Comparison of ENCODE assay signal across 8 cellular contexts in the genomic region with DNA sequence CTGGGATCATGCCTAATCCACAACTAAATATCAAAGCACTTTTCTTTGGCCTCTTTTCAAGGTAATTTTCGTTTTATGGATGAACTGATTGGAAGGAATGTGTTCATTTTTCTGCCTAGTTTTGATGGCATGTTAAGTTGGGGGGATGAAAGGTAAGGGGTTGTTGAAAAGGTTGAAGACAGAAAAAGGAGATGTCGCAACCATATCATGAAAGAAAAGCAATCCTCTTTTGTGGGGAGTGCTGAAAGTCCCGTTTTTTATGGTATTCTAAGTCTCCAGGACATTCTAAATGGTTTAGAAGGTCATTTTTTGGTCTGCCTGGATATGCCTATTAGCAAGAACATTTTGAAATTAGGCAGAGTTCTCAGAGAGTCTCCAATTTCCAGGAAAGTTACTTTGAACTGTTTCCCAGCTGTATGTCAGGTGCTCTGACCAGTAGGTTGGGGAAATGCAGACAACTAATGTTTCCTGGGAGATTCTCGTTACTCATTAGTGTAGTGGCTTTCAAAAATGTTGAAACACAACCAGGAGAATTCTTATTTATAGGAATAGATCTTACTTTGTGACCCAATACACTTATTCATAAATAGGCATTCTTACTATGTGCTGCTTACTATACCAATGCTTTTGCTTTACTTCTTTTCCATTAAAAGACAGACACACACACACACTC. TPM values are rescaled to one million over a fixed set of nuclear protein-coding genes. Genes with fewer than 3 reads are reported as not detected.
DNase-seq lines count a peak whose midpoint lies in the region; ATAC-seq, FAIRE-seq and TF ChIP-seq lines count a peak whose summit lies in the region.
"Not testable (repeated sequence)": the region's sequence is repeated elsewhere in the genome, so short reads cannot be mapped to it uniquely, and the experiment has no call there.

No MANE protein-coding gene starts in this region.

- not testable (repeated sequence) for H3K9me3 Mint-ChIP-seq in endodermal cell

- not testable (repeated sequence) for H2AFZ ChIP-seq in GM23248; K562 (ENCODE audit: low read depth, low read length); hepatocyte

- not testable (repeated sequence) for H3K4me1 Mint-ChIP-seq in endodermal cell

- BruUV-seq in Panc1 (replicated peaks; lab: Mats Ljungman, UMichigan), result TSS peak; percentile 1
- not testable (repeated sequence) for BruUV-seq in K562 (replicated peaks; lab: Mats Ljungman, UMichigan)

- H3K4me3 Mint-ChIP-seq in endodermal cell, result not testable (repeated sequence)

- H3K9me1 ChIP-seq in K562 (ENCODE audit: control insufficient read depth, insufficient read depth, low read length), result not testable (repeated sequence)

- ATAC-seq in Panc1, K562: not testable (repeated sequence)
- peak in 2 of 4 donors; percentile 16 to 17 for ATAC-seq in right lobe of liver

- H3K36me3 Mint-ChIP-seq in endodermal cell (ENCODE audit: low read depth), result peaks cover 39% of the 10 kb centered on the region

- DNase-seq in GM23248 (peak; percentile 28), adipocyte (ENCODE audit: low read depth) (peak; percentile 27), renal cortical epithelial cell (ENCODE audit: low read depth) (peak; percentile 70)
- not testable (repeated sequence) for DNase-seq in Panc1 (ENCODE audit: low read depth, low spot score); K562 (ENCODE audit: extremely low read depth in 1 of 4, low spot score in 3 of 4); endodermal cell; hepatocyte (ENCODE audit: low spot score); right lobe of liver

- H3K4me2 ChIP-seq in GM23248 (ENCODE audit: unreplicated experiment); K562 (ENCODE audit: insufficient read depth, low read length); hepatocyte: not testable (repeated sequence)

- intact Hi-C loops in Panc1 (cut with micrococcal nuclease; ENCODE audit: unreplicated experiment); K562 (cut with micrococcal nuclease); right lobe of liver (cut with DNase I): not testable (repeated sequence)

- FAIRE-seq in K562 (lab: Jason Lieb, UNC), result not testable (repeated sequence)

- H4K20me1 ChIP-seq in GM23248 (ENCODE audit: insufficient read depth); K562 (replicated peaks; ENCODE audit: control insufficient read depth, insufficient read depth, low read length); hepatocyte (ENCODE audit: insufficient read depth, poor library complexity, severe bottlenecking): not testable (repeated sequence)

- not testable (repeated sequence) for H3K9me3 ChIP-seq in GM23248 (ENCODE audit: low read depth); Panc1 (ENCODE audit: control insufficient read depth, insufficient read depth, low read depth, low read length); adipocyte (ENCODE audit: control insufficient read depth, low read length); K562 (replicated peaks; ENCODE audit: control insufficient read depth, insufficient read depth, low read depth, low read length); endodermal cell (ENCODE audit: control insufficient read depth, low read length); hepatocyte (ENCODE audit: low read depth); right lobe of liver

- H3K4me3 ChIP-seq in GM23248; Panc1 (ENCODE audit: low read depth in 2 of 2, low read length in 2 of 2); adipocyte (ENCODE audit: low read length); K562; endodermal cell (ENCODE audit: low read length); hepatocyte; right lobe of liver: not testable (repeated sequence)

- in situ Hi-C loops in GM23248 (cut with MboI); Panc1 (cut with HindIII; ENCODE audit: low pct_unique_long_range_greater_than_20kb, low sequenced_read_pairs); K562 (cut with MboI): not testable (repeated sequence)

- not testable (repeated sequence) for H3K9me2 ChIP-seq in GM23248 (ENCODE audit: insufficient read depth); hepatocyte (replicated peaks; ENCODE audit: insufficient read depth)

- not testable (repeated sequence) for H3F3A ChIP-seq in GM23248 (ENCODE audit: insufficient read depth)

- H3K27me3 Mint-ChIP-seq in endodermal cell (ENCODE audit: insufficient read depth), result not testable (repeated sequence)

- not testable (repeated sequence) for H3K79me2 ChIP-seq in GM23248 (ENCODE audit: insufficient read depth); K562 (ENCODE audit: control insufficient read depth, insufficient read depth, low read length)
- H3K79me2 ChIP-seq in hepatocyte, result peaks cover 12% of the 10 kb centered on the region

- WGBS in GM23248 (ENCODE audit: low coverage in 1 of 2, low lambda C conversion rate in 2 of 2, missing lambda C conversion rate in 2 of 2), 2 experiments, result 60% methylated on average over 4 of the region's 4 CpGs
- 31% methylated on average over 4 of the region's 4 CpGs for WGBS in K562 (ENCODE audit: insufficient coverage, low coverage, missing lambda C conversion rate)
- 70% methylated on average over 4 of the region's 4 CpGs; no CpG with 5 or more reads in 1 of the 2 experiments for WGBS in endodermal cell (ENCODE audit: insufficient coverage in 1 of 2, insufficient read length in 1 of 2), 2 experiments
- WGBS in hepatocyte (ENCODE audit: low lambda C conversion rate, missing lambda C conversion rate), result 38% methylated on average over 4 of the region's 4 CpGs
- WGBS in right lobe of liver (ENCODE audit: insufficient coverage, low coverage, low lambda C conversion rate, missing lambda C conversion rate), result 46% methylated on average over 4 of the region's 4 CpGs

- not testable (repeated sequence) for H3K36me3 ChIP-seq in GM23248 (ENCODE audit: low read depth); Panc1 (ENCODE audit: control insufficient read depth, insufficient read depth, low read length); endodermal cell (ENCODE audit: control insufficient read depth, insufficient read depth, low read length); hepatocyte (replicated peaks; ENCODE audit: insufficient read depth, low read depth)
- peaks cover 24% of the 10 kb centered on the region for H3K36me3 ChIP-seq in adipocyte (ENCODE audit: control insufficient read depth, insufficient read depth, low read length, severe bottlenecking)
- peaks cover 33% of the 10 kb centered on the region for H3K36me3 ChIP-seq in K562 (ENCODE audit: control insufficient read depth, insufficient read depth, low read length)
- H3K36me3 ChIP-seq in right lobe of liver, result peaks cover 0 to 38% (median 4%) of the 10 kb centered on the region in 4 donors

- H3K4me1 ChIP-seq in GM23248 (ENCODE audit: insufficient read depth); Panc1 (ENCODE audit: control insufficient read depth, insufficient read depth, low read length); adipocyte (ENCODE audit: control insufficient read depth, insufficient read depth, low read length); K562 (replicated peaks in 1 of 2; ENCODE audit: control insufficient read depth in 2 of 2, insufficient read depth in 2 of 2, low read length in 2 of 2); endodermal cell (ENCODE audit: control insufficient read depth, insufficient read depth, low read length); hepatocyte (ENCODE audit: insufficient read depth); right lobe of liver: not testable (repeated sequence)

- H3K27ac ChIP-seq in GM23248; Panc1 (ENCODE audit: low read length); K562 (ENCODE audit: extremely low read depth, low read depth, low read length); endodermal cell (ENCODE audit: low read depth, low read length): not testable (repeated sequence)
- H3K27ac ChIP-seq in hepatocyte, result peak overlapping the region; percentile 48
- H3K27ac ChIP-seq in right lobe of liver, result peak overlapping the region in 2 of 3 donors; percentile 26 to 37

- CTCF ChIA-PET in Panc1 (lab: Charles Lee); K562 (lab: Yijun Ruan, JAX; ENCODE audit: low intra/inter-chr PET ratio): not testable (repeated sequence)

- H3K27ac Mint-ChIP-seq in endodermal cell, result peak overlapping the region; percentile 3

- POLR2A ChIA-PET in Panc1 (lab: Charles Lee); K562 (lab: Yijun Ruan, JAX): not testable (repeated sequence)

- H3K9ac ChIP-seq in GM23248; adipocyte (ENCODE audit: low read length); K562 (ENCODE audit: insufficient read depth in 1 of 2, low read depth in 2 of 2, low read length in 2 of 2); endodermal cell (ENCODE audit: extremely low read depth, low read length, poor library complexity, severe bottlenecking): not testable (repeated sequence)

- not testable (repeated sequence) for TF ChIP-seq EP300 in K562 (IDR thresholded peaks at IDR 0.05; ENCODE audit: low read length)

- not testable (repeated sequence) for H3K27me3 ChIP-seq in GM23248 (replicated peaks; ENCODE audit: insufficient read depth); Panc1 (ENCODE audit: control insufficient read depth, insufficient read depth, low read length); adipocyte (replicated peaks; ENCODE audit: control insufficient read depth, insufficient read depth, low read length); K562 (ENCODE audit: control insufficient read depth in 2 of 2, insufficient read depth in 2 of 2, low read length in 2 of 2); endodermal cell (ENCODE audit: control insufficient read depth, insufficient read depth, low read length, poor library complexity, severe bottlenecking); hepatocyte; right lobe of liver

- TF ChIP-seq POLR2A in K562 (conservative IDR thresholded peaks at IDR 0.05); right lobe of liver (IDR thresholded peaks at IDR 0.05): not testable (repeated sequence)

- TF ChIP-seq CTCF in Panc1 (IDR thresholded peaks at IDR 0.05); K562 (IDR thresholded peaks at IDR 0.05 in 2 of 3, conservative IDR thresholded peaks at IDR 0.05 in 1 of 3; ENCODE audit: insufficient read depth in 2 of 3, low read depth in 1 of 3, low read length in 3 of 3); endodermal cell (conservative IDR thresholded peaks at IDR 0.05); hepatocyte (IDR thresholded peaks at IDR 0.05; ENCODE audit: poor library complexity); right lobe of liver (IDR thresholded peaks at IDR 0.05): not testable (repeated sequence)

- TF ChIP-seq RAD21 in K562 (CRISPR knock-in tag; conservative IDR thresholded peaks at IDR 0.05 in 1 of 2, IDR thresholded peaks at IDR 0.05 in 1 of 2), result not testable (repeated sequence)

RNA-seq across cellular contexts. Expression of gene HSD17B7, which starts 6.3 kb away (rescaled TPM):
- total RNA-seq in GM23248 (2014; rRNA removed; shearing (Covaris generic)), result 5.5 and 7.7 TPM in 2 replicates
- polyA plus RNA-seq in GM23248 (2016; fragmentation: Nextera tagmentation; extraction: Ambion mirVana) (4.0 and 4.6 TPM in 2 replicates), K562 (2011; rRNA removed) (48.7 and 64.4 TPM in 2 replicates), K562 (2014; fragmentation: Illumina TruSeq; extraction: Trizol) (20.6 and 21.3 TPM in 2 replicates), K562 (2014; fragmentation: Nextera tagmentation; extraction: Ambion mirVana) (10 to 100 TPM; 26.8 to 27.1 TPM), K562 (2014; rRNA removed) (14.7 and 17.4 TPM in 2 replicates), hepatocyte (40.4 and 41.5 TPM in 2 replicates)
- total RNA-seq in Panc1 (2021; ENCODE audit: unreplicated experiment) (24.6 TPM), K562 (2014; rRNA removed) (13.7 and 17.3 TPM in 2 replicates), K562 (2014; rRNA removed; fragmentation: Illumina TruSeq; extraction: Trizol) (22.4 and 24.2 TPM in 2 replicates), K562 (2015; rRNA removed; fragmentation: Illumina TruSeq; extraction: Trizol) (11.8 and 12.7 TPM in 2 replicates), K562 (2021) (16.1 and 19.1 TPM in 2 replicates), endodermal cell (10 to 100 TPM; 30.0 to 33.2 TPM), hepatocyte (45.8 and 50.2 TPM in 2 replicates), right lobe of liver (10 to 100 TPM; 10.4 to 32.1 (median 17.6) TPM), renal cortical epithelial cell (16.6 and 35.6 TPM in 2 replicates)
- 17.0 TPM for polyA plus RNA-seq in Panc1 (2012; ENCODE audit: insufficient read length)
- 157 and 257 TPM in 2 replicates for total RNA-seq in K562 (2011; cell fraction: chromatin; rRNA removed; ENCODE audit: low replicate concordance)
- total RNA-seq in K562 (2011; cell fraction: nucleolus; rRNA removed), result 109 and 136 TPM in 2 replicates
- total RNA-seq in K562 (2011; cell fraction: nucleoplasm; rRNA removed), result 148 and 149 TPM in 2 replicates
- 25.3 and 49.2 TPM in 2 replicates for polyA plus RNA-seq in K562 (2011; cell fraction: cytosol; rRNA removed)
- polyA plus RNA-seq in K562 (2011; cell fraction: nucleus; rRNA removed), result 96.4 and 128 TPM in 2 replicates
- polyA plus RNA-seq in K562 (2012), result 26.9 and 27.3 TPM in 2 replicates
- 43.4 and 48.0 TPM in 2 replicates for polyA minus RNA-seq in K562 (2011; rRNA and poly(A)+ RNA removed)
- 23.9 and 29.6 TPM in 2 replicates for polyA minus RNA-seq in K562 (2011; cell fraction: cytosol; rRNA and poly(A)+ RNA removed)
- polyA minus RNA-seq in K562 (2011; cell fraction: nucleus; rRNA and poly(A)+ RNA removed), result 66.2 and 109 TPM in 2 replicates
- 37.6 TPM for polyA plus RNA-seq in endodermal cell (2013, experiment 1 of 2)
- 36.3 TPM for polyA plus RNA-seq in endodermal cell (2013, experiment 2 of 2)
